In genomic region chr5:56803894-56804293, GRCh38 we compare ENCODE assay signal across 24 cellular contexts.
"Had no signal": no experiment of that assay in that cellular context is flagged by ENCODE, and none has a peak within 500 bp of the region (broad histone marks: within the 10 kb centered on the region; RNA-seq: fewer than 3 reads in every experiment).

No MANE protein-coding gene starts in this region.

- DNase-seq: colonic mucosa; effector CD8-positive, alpha-beta T cell; foreskin keratinocyte; hypothalamus; kidney; right lobe of liver; small intestine; stimulated activated CD4-positive, alpha-beta T cell treated with anti-CD3 and anti-CD28 coated beads, Interleukin-15, amount 100 ng/mL, for 24 hours; stimulated activated CD4-positive, alpha-beta T cell treated with anti-CD3 and anti-CD28 coated beads, Interleukin-2, amount 100 ng/mL, for 48 hours; stimulated activated naive CD4-positive, alpha-beta T cell; stimulated activated naive CD8-positive, alpha-beta T cell treated with anti-CD3 and anti-CD28 coated beads, Interleukin-15, amount 100 ng/mL, for 72 hours; thyroid gland; trophoblast cell had no signal

- H3K9ac ChIP-seq: neural progenitor cell, parathyroid adenoma had no signal

- H3K27ac Mint-ChIP-seq: dendritic cell treated with granulocyte-macrophage colony-stimulating factor and Interleukin-4, amounts not matched to agents 40 ng/mL and 50 ng/mL, for 4 days; memory B cell; neural progenitor cell; progenitor cell of endocrine pancreas; stimulated activated naive CD8-positive, alpha-beta T cell treated with anti-CD3 and anti-CD28 coated beads, Interleukin-15, amount 100 ng/mL, for 72 hours had no signal

- H3K27me3 ChIP-seq: colonic mucosa, esophagus muscularis mucosa, neural progenitor cell, right lobe of liver, thyroid gland, vagina had no signal

- H3K4me2 ChIP-seq: neural progenitor cell had no signal

- H3K36me3 ChIP-seq: colonic mucosa, esophagus muscularis mucosa, neural progenitor cell, right lobe of liver, thyroid gland, vagina had no signal

- H3K9me3 Mint-ChIP-seq: dendritic cell treated with granulocyte-macrophage colony-stimulating factor and Interleukin-4, amounts not matched to agents 40 ng/mL and 50 ng/mL, for 4 days; memory B cell; nephron; neural progenitor cell; stimulated activated naive CD8-positive, alpha-beta T cell treated with anti-CD3 and anti-CD28 coated beads, Interleukin-15, amount 100 ng/mL, for 72 hours had no signal

- H3K79me2 ChIP-seq: parathyroid adenoma had no signal

- ATAC-seq: foreskin keratinocyte; left lobe of liver; right lobe of liver; stimulated activated naive CD8-positive, alpha-beta T cell treated with anti-CD3 and anti-CD28 coated beads, Interleukin-15, amount 100 ng/mL, for 72 hours had no signal

- H2AFZ ChIP-seq: parathyroid adenoma had no signal

- H3K27ac ChIP-seq: colonic mucosa, esophagus muscularis mucosa, foreskin keratinocyte, neural progenitor cell, parathyroid adenoma, right lobe of liver, thyroid gland, vagina had no signal

- H3K4me3 ChIP-seq: colonic mucosa, esophagus muscularis mucosa, lung, neural progenitor cell, right lobe of liver, thyroid gland, vagina had no signal

- H3K4me1 ChIP-seq: foreskin keratinocyte, neural progenitor cell, parathyroid adenoma, right lobe of liver, thyroid gland, vagina had no signal

- FAIRE-seq: endothelial cell of umbilical vein, kidney, small intestine had no signal

- H3K4me3 Mint-ChIP-seq: dendritic cell treated with granulocyte-macrophage colony-stimulating factor and Interleukin-4, amounts not matched to agents 40 ng/mL and 50 ng/mL, for 4 days; memory B cell; nephron; neural progenitor cell; stimulated activated naive CD8-positive, alpha-beta T cell treated with anti-CD3 and anti-CD28 coated beads, Interleukin-15, amount 100 ng/mL, for 72 hours had no signal

- H3K9me3 ChIP-seq: colonic mucosa, esophagus muscularis mucosa, right lobe of liver, thyroid gland, vagina had no signal

- H3K36me3 Mint-ChIP-seq: memory B cell, neural progenitor cell had no signal

- H3K27me3 Mint-ChIP-seq: dendritic cell treated with granulocyte-macrophage colony-stimulating factor and Interleukin-4, amounts not matched to agents 40 ng/mL and 50 ng/mL, for 4 days; memory B cell; stimulated activated naive CD8-positive, alpha-beta T cell treated with anti-CD3 and anti-CD28 coated beads, Interleukin-15, amount 100 ng/mL, for 72 hours had no signal

- H3K4me1 Mint-ChIP-seq: neural progenitor cell had no signal
